ENCODE assay signal across 1 cellular context in the genomic region with DNA sequence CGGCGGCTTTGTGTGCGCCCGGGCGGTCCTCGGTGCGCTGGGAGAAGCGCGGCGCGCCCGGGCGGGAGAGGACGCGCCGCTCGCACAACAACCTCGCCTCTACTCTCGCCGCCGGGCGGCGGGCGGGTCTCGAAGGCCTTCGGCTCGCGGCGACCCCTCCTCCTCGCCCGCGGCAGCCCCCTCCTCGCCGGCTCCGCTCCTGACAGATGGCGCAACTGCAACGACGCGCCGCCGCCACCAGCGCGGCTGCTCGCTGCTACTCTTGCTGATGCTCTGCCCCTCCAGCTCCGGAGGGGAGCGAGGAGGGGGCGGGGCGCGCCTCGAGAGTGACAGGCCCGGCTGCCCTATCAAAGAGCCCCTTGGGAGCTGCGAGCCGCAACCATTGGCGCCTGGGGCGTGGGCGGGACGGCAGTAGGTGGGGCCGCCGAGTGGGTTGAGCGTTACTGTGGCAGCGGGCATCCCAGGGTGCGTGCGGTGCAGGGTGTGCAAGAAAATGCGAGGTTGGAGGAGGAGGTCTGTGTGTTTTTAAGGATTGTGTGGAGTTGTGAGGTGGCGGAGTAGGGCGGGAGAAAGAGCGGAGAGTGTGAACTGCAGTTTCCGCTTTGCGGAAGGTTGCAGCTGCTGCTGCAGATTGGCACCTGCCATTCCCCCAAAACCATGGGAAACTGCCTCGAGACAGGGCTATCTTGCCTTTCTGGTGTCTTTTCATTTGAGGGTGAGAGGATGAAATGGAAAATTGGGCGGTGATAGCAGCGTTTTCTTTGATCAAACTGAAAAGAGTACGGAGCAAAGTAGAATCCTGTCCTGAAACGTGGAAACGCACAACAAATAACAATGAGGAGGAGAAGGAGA.
TF ChIP-seq lines count a peak whose summit lies in the region.

A gene (minus strand): TSS at position 275 of the 852 bp plus-strand sequence. CDS start 153,401 bp downstream, outside the sequence.

TF ChIP-seq in neural cell, 6 proteins besides CTCF, POLR2A, EP300 and RAD21 (continued from another document):
- TF ChIP-seq, protein P1, sequence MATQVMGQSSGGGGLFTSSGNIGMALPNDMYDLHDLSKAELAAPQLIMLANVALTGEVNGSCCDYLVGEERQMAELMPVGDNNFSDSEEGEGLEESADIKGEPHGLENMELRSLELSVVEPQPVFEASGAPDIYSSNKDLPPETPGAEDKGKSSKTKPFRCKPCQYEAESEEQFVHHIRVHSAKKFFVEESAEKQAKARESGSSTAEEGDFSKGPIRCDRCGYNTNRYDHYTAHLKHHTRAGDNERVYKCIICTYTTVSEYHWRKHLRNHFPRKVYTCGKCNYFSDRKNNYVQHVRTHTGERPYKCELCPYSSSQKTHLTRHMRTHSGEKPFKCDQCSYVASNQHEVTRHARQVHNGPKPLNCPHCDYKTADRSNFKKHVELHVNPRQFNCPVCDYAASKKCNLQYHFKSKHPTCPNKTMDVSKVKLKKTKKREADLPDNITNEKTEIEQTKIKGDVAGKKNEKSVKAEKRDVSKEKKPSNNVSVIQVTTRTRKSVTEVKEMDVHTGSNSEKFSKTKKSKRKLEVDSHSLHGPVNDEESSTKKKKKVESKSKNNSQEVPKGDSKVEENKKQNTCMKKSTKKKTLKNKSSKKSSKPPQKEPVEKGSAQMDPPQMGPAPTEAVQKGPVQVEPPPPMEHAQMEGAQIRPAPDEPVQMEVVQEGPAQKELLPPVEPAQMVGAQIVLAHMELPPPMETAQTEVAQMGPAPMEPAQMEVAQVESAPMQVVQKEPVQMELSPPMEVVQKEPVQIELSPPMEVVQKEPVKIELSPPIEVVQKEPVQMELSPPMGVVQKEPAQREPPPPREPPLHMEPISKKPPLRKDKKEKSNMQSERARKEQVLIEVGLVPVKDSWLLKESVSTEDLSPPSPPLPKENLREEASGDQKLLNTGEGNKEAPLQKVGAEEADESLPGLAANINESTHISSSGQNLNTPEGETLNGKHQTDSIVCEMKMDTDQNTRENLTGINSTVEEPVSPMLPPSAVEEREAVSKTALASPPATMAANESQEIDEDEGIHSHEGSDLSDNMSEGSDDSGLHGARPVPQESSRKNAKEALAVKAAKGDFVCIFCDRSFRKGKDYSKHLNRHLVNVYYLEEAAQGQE (IDR thresholded peaks at IDR 0.05; ENCODE audit: borderline replicate concordance), result peak; percentile 76
- TF ChIP-seq SMC3 (conservative IDR thresholded peaks at IDR 0.05; ENCODE audit: poor library complexity), result peak; percentile 62
- no peak for TF ChIP-seq EZH2 (IDR thresholded peaks at IDR 0.05; ENCODE audit: borderline replicate concordance, insufficient read depth, low read length, poor library complexity, severe bottlenecking)
- peak; percentile 91 for TF ChIP-seq POLR2AphosphoS5 (IDR thresholded peaks at IDR 0.05)
- peak; percentile 77 for TF ChIP-seq TAF1 (IDR thresholded peaks at IDR 0.05; ENCODE audit: low read depth)
